ENCODE assay signal across 8 cellular contexts in the genomic region with DNA sequence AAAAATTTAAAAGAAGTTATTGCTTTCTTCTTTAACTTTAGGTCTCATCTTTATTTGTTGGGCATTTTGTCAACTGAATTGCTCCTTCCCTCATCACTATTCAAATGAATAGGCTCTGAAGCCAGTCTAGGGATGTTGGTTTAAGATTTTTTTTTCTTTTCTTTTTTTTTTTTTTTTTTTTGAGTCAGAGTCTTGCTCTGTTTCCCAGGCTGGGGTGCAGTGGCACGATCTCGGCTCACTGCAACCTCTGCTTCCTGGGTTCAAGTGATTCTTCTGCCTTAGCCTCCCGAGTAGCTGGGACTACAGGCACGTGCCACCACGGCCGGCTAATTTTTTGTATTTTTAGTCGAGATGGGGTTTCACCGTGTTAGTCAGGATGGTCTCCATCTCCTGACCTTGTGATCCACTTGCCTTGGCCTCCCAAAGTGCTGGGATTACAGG.
A peak's percentile ranks its signal among the peaks of the same experiment; 100 is the strongest.
DNase-seq lines count a peak whose midpoint lies in the region; ATAC-seq lines count a peak whose summit lies in the region.
"Not testable (repeated sequence)": the region's sequence is repeated elsewhere in the genome, so short reads cannot be mapped to it uniquely, and the experiment has no call there.

No MANE protein-coding gene starts in this region.

- intact Hi-C loops in activated T-helper 2 cell treated with anti-CD3 and anti-CD28 coated beads, Interferon-gamma antibody, Interleukin-2, Interleukin-4, amounts not matched to agents 10 μg/mL and 5 μg/mL and 100 μg/mL, durations not matched to agents 14 hours and 24 hours and 36 hours (cut with micrococcal nuclease), result loop anchor here (1.0 kb wide), 1 partner anchor 18 kb away; no protein-coding TSS in a partner anchor

- H3K36me3 Mint-ChIP-seq in T-helper 2 cell treated with Interferon-gamma antibody and Interleukin-4, amounts not matched to agents 5 μg/mL and 100 μg/mL, for 36 hours (ENCODE audit: low read depth), result peaks cover 48% of the 10 kb centered on the region
- H3K36me3 Mint-ChIP-seq in activated CD8-positive, alpha-beta T cell treated with anti-CD3 and anti-CD28 coated beads, Interleukin-2, amount 10 ng/mL, durations not matched to agents 7 days and 5 days (ENCODE audit: low read depth), result peaks cover 68% of the 10 kb centered on the region
- H3K36me3 Mint-ChIP-seq in activated T-helper 2 cell treated with anti-CD3 and anti-CD28 coated beads, Interferon-gamma antibody, Interleukin-2, Interleukin-4, amounts not matched to agents 10 μg/mL and 5 μg/mL and 100 μg/mL, durations not matched to agents 14 hours and 24 hours and 36 hours (ENCODE audit: low read depth), result peaks cover 43% of the 10 kb centered on the region
- H3K36me3 Mint-ChIP-seq in activated naive CD8-positive, alpha-beta T cell treated with anti-CD3 and anti-CD28 coated beads, Interleukin-2, amount 50 U/mL, for 24 hours (ENCODE audit: low read depth), result peaks cover 46% of the 10 kb centered on the region
- not testable (repeated sequence) for H3K36me3 Mint-ChIP-seq in naive B cell

- CTCF ChIA-PET in activated CD8-positive, alpha-beta T cell treated with anti-CD3 and anti-CD28 coated beads, Interleukin-2, amount 10 ng/mL, durations not matched to agents 7 days and 5 days (lab: Charles Lee), result interaction anchor here (0.7 to 14.2 kb wide), 9 partner anchors 8 to 717 kb away, joined by 3 to 137 read pairs (median 3); no protein-coding TSS in a partner anchor

- H3K9ac ChIP-seq in BLaER1, result peak overlapping the region; percentile 88

- not testable (repeated sequence) for H3K27me3 Mint-ChIP-seq in T-helper 2 cell treated with Interferon-gamma antibody and Interleukin-4, amounts not matched to agents 5 μg/mL and 100 μg/mL, for 36 hours (ENCODE audit: low read depth); activated CD8-positive, alpha-beta T cell treated with anti-CD3 and anti-CD28 coated beads, Interleukin-2, amount 10 ng/mL, durations not matched to agents 7 days and 5 days (ENCODE audit: low read depth); activated T-helper 2 cell treated with anti-CD3 and anti-CD28 coated beads, Interferon-gamma antibody, Interleukin-2, Interleukin-4, amounts not matched to agents 10 μg/mL and 5 μg/mL and 100 μg/mL, durations not matched to agents 14 hours and 24 hours and 36 hours (ENCODE audit: low read depth); activated naive CD8-positive, alpha-beta T cell treated with anti-CD3 and anti-CD28 coated beads, Interleukin-2, amount 50 U/mL, for 24 hours; naive B cell

- POLR2A ChIA-PET in activated CD8-positive, alpha-beta T cell treated with anti-CD3 and anti-CD28 coated beads, Interleukin-2, amount 10 ng/mL, durations not matched to agents 7 days and 5 days (lab: Charles Lee), result interaction anchor here (2.3 to 12.9 kb wide), 5 partner anchors 11 to 109 kb away, joined by 11 to 221 read pairs (median 26); partner anchors contain the start of gene DOCK10

- H3K27me3 ChIP-seq in BLaER1, result not testable (repeated sequence)

- DNase-seq in T-helper 2 cell treated with Interferon-gamma antibody and Interleukin-4, amounts not matched to agents 5 μg/mL and 100 μg/mL, for 36 hours (ENCODE audit: low spot score), result peak; percentile 60
- peak; percentile 86 for DNase-seq in activated CD8-positive, alpha-beta T cell treated with anti-CD3 and anti-CD28 coated beads, Interleukin-2, amount 10 ng/mL, durations not matched to agents 7 days and 5 days
- peak; percentile 48 for DNase-seq in activated T-helper 2 cell treated with anti-CD3 and anti-CD28 coated beads, Interferon-gamma antibody, Interleukin-2, Interleukin-4, amounts not matched to agents 10 μg/mL and 5 μg/mL and 100 μg/mL, durations not matched to agents 14 hours and 24 hours and 36 hours (ENCODE audit: low spot score)
- DNase-seq in activated naive CD8-positive, alpha-beta T cell treated with anti-CD3 and anti-CD28 coated beads, Interleukin-2, amount 50 U/mL, for 24 hours, result peak; percentile 52
- DNase-seq in naive B cell, result not testable (repeated sequence)
- DNase-seq in stimulated activated CD8-positive, alpha-beta memory T cell treated with anti-CD3 and anti-CD28 coated beads, Interleukin-4, amount 100 ng/mL, for 48 hours, result peak; percentile 67

- peak overlapping the region; percentile 86 for H3K27ac ChIP-seq in BLaER1

- H3K4me2 ChIP-seq in BLaER1, result peak overlapping the region; percentile 91

- peak; percentile 19 for ATAC-seq in GM18870 (IDR thresholded peaks at IDR 0.05; ENCODE audit: unreplicated experiment)
- peak; percentile 32 for ATAC-seq in activated CD8-positive, alpha-beta T cell treated with anti-CD3 and anti-CD28 coated beads, Interleukin-2, amount 10 ng/mL, durations not matched to agents 7 days and 5 days
- peak; percentile 16 for ATAC-seq in activated naive CD8-positive, alpha-beta T cell treated with anti-CD3 and anti-CD28 coated beads, Interleukin-2, amount 50 U/mL, for 24 hours
- not testable (repeated sequence) for ATAC-seq in naive B cell (ENCODE audit: low read depth in 2 of 2)

- H3K9me3 ChIP-seq in BLaER1, result not testable (repeated sequence)

- peaks cover 64% of the 10 kb centered on the region for H3K4me1 ChIP-seq in BLaER1

- peaks cover 65% of the 10 kb centered on the region for H3K4me1 Mint-ChIP-seq in T-helper 2 cell treated with Interferon-gamma antibody and Interleukin-4, amounts not matched to agents 5 μg/mL and 100 μg/mL, for 36 hours (ENCODE audit: low read depth)
- peaks cover 58% of the 10 kb centered on the region for H3K4me1 Mint-ChIP-seq in activated CD8-positive, alpha-beta T cell treated with anti-CD3 and anti-CD28 coated beads, Interleukin-2, amount 10 ng/mL, durations not matched to agents 7 days and 5 days (ENCODE audit: low read depth)
- peaks cover 71% of the 10 kb centered on the region for H3K4me1 Mint-ChIP-seq in activated T-helper 2 cell treated with anti-CD3 and anti-CD28 coated beads, Interferon-gamma antibody, Interleukin-2, Interleukin-4, amounts not matched to agents 10 μg/mL and 5 μg/mL and 100 μg/mL, durations not matched to agents 14 hours and 24 hours and 36 hours (ENCODE audit: low read depth)
- H3K4me1 Mint-ChIP-seq in activated naive CD8-positive, alpha-beta T cell treated with anti-CD3 and anti-CD28 coated beads, Interleukin-2, amount 50 U/mL, for 24 hours, result peaks cover 85% of the 10 kb centered on the region
- peaks cover 68 to 80% (median 71%) of the 10 kb centered on the region in 3 donors for H3K4me1 Mint-ChIP-seq in naive B cell

- not testable (repeated sequence) for H3K36me3 ChIP-seq in BLaER1

- H3K27ac Mint-ChIP-seq in T-helper 2 cell treated with Interferon-gamma antibody and Interleukin-4, amounts not matched to agents 5 μg/mL and 100 μg/mL, for 36 hours, result peak overlapping the region; percentile 90
- peak overlapping the region; percentile 94 for H3K27ac Mint-ChIP-seq in activated CD8-positive, alpha-beta T cell treated with anti-CD3 and anti-CD28 coated beads, Interleukin-2, amount 10 ng/mL, durations not matched to agents 7 days and 5 days
- peak overlapping the region; percentile 84 for H3K27ac Mint-ChIP-seq in activated T-helper 2 cell treated with anti-CD3 and anti-CD28 coated beads, Interferon-gamma antibody, Interleukin-2, Interleukin-4, amounts not matched to agents 10 μg/mL and 5 μg/mL and 100 μg/mL, durations not matched to agents 14 hours and 24 hours and 36 hours
- peak overlapping the region; percentile 91 for H3K27ac Mint-ChIP-seq in activated naive CD8-positive, alpha-beta T cell treated with anti-CD3 and anti-CD28 coated beads, Interleukin-2, amount 50 U/mL, for 24 hours
- H3K27ac Mint-ChIP-seq in naive B cell, result peak overlapping the region in 4 of 6 donors; percentile 44 to 86 (median 84)

- H4K20me1 ChIP-seq in BLaER1, result peaks cover 12% of the 10 kb centered on the region

- H3K9me3 Mint-ChIP-seq in T-helper 2 cell treated with Interferon-gamma antibody and Interleukin-4, amounts not matched to agents 5 μg/mL and 100 μg/mL, for 36 hours; activated CD8-positive, alpha-beta T cell treated with anti-CD3 and anti-CD28 coated beads, Interleukin-2, amount 10 ng/mL, durations not matched to agents 7 days and 5 days (ENCODE audit: insufficient read depth); activated T-helper 2 cell treated with anti-CD3 and anti-CD28 coated beads, Interferon-gamma antibody, Interleukin-2, Interleukin-4, amounts not matched to agents 10 μg/mL and 5 μg/mL and 100 μg/mL, durations not matched to agents 14 hours and 24 hours and 36 hours; activated naive CD8-positive, alpha-beta T cell treated with anti-CD3 and anti-CD28 coated beads, Interleukin-2, amount 50 U/mL, for 24 hours; naive B cell: not testable (repeated sequence)

- peak overlapping the region; percentile 91 for H3K4me3 Mint-ChIP-seq in T-helper 2 cell treated with Interferon-gamma antibody and Interleukin-4, amounts not matched to agents 5 μg/mL and 100 μg/mL, for 36 hours
- peak overlapping the region; percentile 95 for H3K4me3 Mint-ChIP-seq in activated CD8-positive, alpha-beta T cell treated with anti-CD3 and anti-CD28 coated beads, Interleukin-2, amount 10 ng/mL, durations not matched to agents 7 days and 5 days
- H3K4me3 Mint-ChIP-seq in activated T-helper 2 cell treated with anti-CD3 and anti-CD28 coated beads, Interferon-gamma antibody, Interleukin-2, Interleukin-4, amounts not matched to agents 10 μg/mL and 5 μg/mL and 100 μg/mL, durations not matched to agents 14 hours and 24 hours and 36 hours (ENCODE audit: low read depth), result peak overlapping the region; percentile 83
- peak overlapping the region; percentile 91 for H3K4me3 Mint-ChIP-seq in activated naive CD8-positive, alpha-beta T cell treated with anti-CD3 and anti-CD28 coated beads, Interleukin-2, amount 50 U/mL, for 24 hours
- peak overlapping the region; percentile 67 to 94 (median 82) for H3K4me3 Mint-ChIP-seq in naive B cell

- peak overlapping the region; percentile 77 for H3K4me3 ChIP-seq in BLaER1
